In the genomic region with DNA sequence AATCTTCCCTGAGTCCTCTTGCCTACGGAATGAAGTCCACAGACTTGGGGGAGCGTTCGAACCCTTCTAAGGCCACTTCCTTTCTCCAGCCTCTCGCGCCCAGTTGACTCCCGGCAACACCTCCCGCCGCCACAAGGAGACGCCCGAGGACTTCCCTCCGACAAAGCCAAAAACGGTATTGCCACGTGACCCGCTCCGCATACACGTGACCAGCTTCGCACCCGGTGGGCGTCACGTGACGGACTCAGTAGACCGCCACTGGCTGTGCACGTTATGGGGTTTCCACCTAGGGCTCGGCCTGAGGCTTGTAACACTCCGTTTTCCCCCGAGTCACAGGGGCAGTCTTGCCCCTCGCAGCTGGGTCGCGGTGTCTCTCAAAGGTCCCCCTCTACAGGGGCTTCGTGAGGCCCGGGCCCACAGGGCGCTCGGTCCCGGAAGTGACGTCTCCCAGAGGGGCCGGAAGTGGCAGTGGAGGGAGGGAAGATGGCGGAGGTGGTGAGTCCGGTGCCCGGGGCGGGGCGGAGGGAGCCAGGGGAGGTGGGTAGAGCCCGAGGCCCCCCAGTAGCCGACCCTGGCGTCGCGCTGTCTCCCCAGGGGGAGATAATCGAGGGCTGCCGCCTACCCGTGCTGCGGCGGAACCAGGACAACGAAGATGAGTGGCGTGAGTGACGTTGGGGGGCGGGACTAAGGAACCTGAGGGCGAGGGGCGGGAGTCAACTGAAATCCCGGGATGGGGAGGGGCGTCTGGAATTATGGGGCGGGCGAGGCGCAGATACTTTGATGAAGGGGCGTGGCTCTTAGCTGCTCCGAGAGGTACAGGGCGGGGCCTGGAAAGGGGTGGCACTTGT, we compare ENCODE assay signal across 1 cellular context.
TF ChIP-seq lines count a peak whose summit lies in the region.

Gene KAT5 (plus strand): TSS at position 468 of the 848 bp plus-strand sequence. CDS start 16 bp downstream, at position 484.

TF ChIP-seq in HepG2, 621 proteins besides CTCF, POLR2A, EP300 and RAD21 (continued from another document and continues in another):
- TF ChIP-seq HNF1A (IDR thresholded peaks at IDR 0.05; ENCODE audit: low read depth) = no peak; the same call in 1 of the 2 replicates
- TF ChIP-seq HNF1A (CRISPR knock-in tag; IDR thresholded peaks at IDR 0.05; ENCODE audit: borderline replicate concordance) = peak; percentile 47; the same call in 1 of the 2 replicates
- peak; percentile 75; the same call in 1 of the 2 replicates for TF ChIP-seq ZNF639 (CRISPR knock-in tag; conservative IDR thresholded peaks at IDR 0.05)
- TF ChIP-seq, protein P1, sequence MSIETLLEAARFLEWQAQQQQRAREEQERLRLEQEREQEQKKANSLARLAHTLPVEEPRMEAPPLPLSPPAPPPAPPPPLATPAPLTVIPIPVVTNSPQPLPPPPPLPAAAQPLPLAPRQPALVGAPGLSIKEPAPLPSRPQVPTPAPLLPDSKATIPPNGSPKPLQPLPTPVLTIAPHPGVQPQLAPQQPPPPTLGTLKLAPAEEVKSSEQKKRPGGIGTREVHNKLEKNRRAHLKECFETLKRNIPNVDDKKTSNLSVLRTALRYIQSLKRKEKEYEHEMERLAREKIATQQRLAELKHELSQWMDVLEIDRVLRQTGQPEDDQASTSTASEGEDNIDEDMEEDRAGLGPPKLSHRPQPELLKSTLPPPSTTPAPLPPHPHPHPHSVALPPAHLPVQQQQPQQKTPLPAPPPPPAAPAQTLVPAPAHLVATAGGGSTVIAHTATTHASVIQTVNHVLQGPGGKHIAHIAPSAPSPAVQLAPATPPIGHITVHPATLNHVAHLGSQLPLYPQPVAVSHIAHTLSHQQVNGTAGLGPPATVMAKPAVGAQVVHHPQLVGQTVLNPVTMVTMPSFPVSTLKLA (IDR thresholded peaks at IDR 0.05) = peak; percentile 100
- TF ChIP-seq TFE3 (CRISPR knock-in tag; IDR thresholded peaks at IDR 0.05) = peak; percentile 99
- TF ChIP-seq ZNF597 (CRISPR knock-in tag; IDR thresholded peaks at IDR 0.05) = no peak
- peak; percentile 9; the same call in 1 of the 2 replicates for TF ChIP-seq ZNF629 (CRISPR knock-in tag; conservative IDR thresholded peaks at IDR 0.05)
- TF ChIP-seq HDAC6 (IDR thresholded peaks at IDR 0.05; ENCODE audit: low read depth, low read length) = no peak
- TF ChIP-seq MYPOP (CRISPR knock-in tag; IDR thresholded peaks at IDR 0.05) = peak; percentile 95
- TF ChIP-seq TOPORS (CRISPR knock-in tag; IDR thresholded peaks at IDR 0.05) = peak; percentile 88; the same call in 1 of the 2 replicates
- TF ChIP-seq, protein P2, sequence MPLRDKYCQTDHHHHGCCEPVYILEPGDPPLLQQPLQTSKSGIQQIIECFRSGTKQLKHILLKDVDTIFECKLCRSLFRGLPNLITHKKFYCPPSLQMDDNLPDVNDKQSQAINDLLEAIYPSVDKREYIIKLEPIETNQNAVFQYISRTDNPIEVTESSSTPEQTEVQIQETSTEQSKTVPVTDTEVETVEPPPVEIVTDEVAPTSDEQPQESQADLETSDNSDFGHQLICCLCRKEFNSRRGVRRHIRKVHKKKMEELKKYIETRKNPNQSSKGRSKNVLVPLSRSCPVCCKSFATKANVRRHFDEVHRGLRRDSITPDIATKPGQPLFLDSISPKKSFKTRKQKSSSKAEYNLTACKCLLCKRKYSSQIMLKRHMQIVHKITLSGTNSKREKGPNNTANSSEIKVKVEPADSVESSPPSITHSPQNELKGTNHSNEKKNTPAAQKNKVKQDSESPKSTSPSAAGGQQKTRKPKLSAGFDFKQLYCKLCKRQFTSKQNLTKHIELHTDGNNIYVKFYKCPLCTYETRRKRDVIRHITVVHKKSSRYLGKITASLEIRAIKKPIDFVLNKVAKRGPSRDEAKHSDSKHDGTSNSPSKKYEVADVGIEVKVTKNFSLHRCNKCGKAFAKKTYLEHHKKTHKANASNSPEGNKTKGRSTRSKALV (CRISPR knock-in tag; IDR thresholded peaks at IDR 0.05) = 0 out of 2 replicates have a peak, but pooled peaks have one; percentile 59
- TF ChIP-seq RBM39 (IDR thresholded peaks at IDR 0.05; ENCODE audit: low read depth, low read length, poor library complexity, severe bottlenecking) = peak; percentile 88
- no peak for TF ChIP-seq FOXO4 (CRISPR knock-in tag; conservative IDR thresholded peaks at IDR 0.05)
- TF ChIP-seq PTBP1 (IDR thresholded peaks at IDR 0.05; ENCODE audit: low read depth, low read length, poor library complexity, severe bottlenecking) = no peak
- TF ChIP-seq ZNF569 (CRISPR knock-in tag; IDR thresholded peaks at IDR 0.05; ENCODE audit: borderline replicate concordance) = no peak; the same call in 1 of the 2 replicates
- TF ChIP-seq, protein P3, sequence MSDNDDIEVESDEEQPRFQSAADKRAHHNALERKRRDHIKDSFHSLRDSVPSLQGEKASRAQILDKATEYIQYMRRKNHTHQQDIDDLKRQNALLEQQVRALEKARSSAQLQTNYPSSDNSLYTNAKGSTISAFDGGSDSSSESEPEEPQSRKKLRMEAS (IDR thresholded peaks at IDR 0.05) = peak; percentile 98
- TF ChIP-seq, protein P4, sequence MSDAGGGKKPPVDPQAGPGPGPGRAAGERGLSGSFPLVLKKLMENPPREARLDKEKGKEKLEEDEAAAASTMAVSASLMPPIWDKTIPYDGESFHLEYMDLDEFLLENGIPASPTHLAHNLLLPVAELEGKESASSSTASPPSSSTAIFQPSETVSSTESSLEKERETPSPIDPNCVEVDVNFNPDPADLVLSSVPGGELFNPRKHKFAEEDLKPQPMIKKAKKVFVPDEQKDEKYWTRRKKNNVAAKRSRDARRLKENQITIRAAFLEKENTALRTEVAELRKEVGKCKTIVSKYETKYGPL (CRISPR knock-in tag; IDR thresholded peaks at IDR 0.05) = 0 out of 2 replicates have a peak, but pooled peaks have one; percentile 15
- peak; percentile 92 for TF ChIP-seq DMAP1 (CRISPR knock-in tag; IDR thresholded peaks at IDR 0.05)
- TF ChIP-seq SPEN (CRISPR knock-in tag; IDR thresholded peaks at IDR 0.05; ENCODE audit: low read depth) = peak; percentile 99
- TF ChIP-seq, protein P5, sequence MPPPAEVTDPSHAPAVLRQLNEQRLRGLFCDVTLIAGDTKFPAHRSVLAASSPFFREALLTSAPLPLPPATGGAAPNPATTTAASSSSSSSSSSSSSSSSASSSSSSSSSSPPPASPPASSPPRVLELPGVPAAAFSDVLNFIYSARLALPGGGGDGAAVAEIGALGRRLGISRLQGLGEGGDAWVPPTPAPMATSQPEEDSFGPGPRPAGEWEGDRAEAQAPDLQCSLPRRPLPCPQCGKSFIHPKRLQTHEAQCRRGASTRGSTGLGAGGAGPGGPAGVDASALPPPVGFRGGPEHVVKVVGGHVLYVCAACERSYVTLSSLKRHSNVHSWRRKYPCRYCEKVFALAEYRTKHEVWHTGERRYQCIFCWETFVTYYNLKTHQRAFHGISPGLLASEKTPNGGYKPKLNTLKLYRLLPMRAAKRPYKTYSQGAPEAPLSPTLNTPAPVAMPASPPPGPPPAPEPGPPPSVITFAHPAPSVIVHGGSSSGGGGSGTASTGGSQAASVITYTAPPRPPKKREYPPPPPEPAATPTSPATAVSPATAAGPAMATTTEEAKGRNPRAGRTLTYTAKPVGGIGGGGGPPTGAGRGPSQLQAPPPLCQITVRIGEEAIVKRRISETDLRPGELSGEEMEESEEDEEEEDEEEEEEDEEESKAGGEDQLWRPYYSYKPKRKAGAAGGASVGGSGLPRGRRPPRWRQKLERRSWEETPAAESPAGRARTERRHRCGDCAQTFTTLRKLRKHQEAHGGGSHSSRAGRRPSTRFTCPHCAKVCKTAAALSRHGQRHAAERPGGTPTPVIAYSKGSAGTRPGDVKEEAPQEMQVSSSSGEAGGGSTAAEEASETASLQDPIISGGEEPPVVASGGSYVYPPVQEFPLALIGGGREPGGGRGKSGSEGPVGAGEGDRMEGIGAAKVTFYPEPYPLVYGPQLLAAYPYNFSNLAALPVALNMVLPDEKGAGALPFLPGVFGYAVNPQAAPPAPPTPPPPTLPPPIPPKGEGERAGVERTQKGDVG (CRISPR knock-in tag; IDR thresholded peaks at IDR 0.05; ENCODE audit: borderline replicate concordance) = peak; percentile 85; the same call in 1 of the 2 replicates
- peak; percentile 84 for TF ChIP-seq CBX1 (IDR thresholded peaks at IDR 0.05; ENCODE audit: low read depth)
- peak; percentile 95 for TF ChIP-seq IKZF4 (CRISPR knock-in tag; IDR thresholded peaks at IDR 0.05; ENCODE audit: borderline replicate concordance, low read depth, not compliant biosample characterization)
- TF ChIP-seq KAT7 (CRISPR knock-in tag; IDR thresholded peaks at IDR 0.05; ENCODE audit: borderline replicate concordance) = no peak
- peak; percentile 68; the same call in 1 of the 2 replicates for TF ChIP-seq ZNF460 (CRISPR knock-in tag; IDR thresholded peaks at IDR 0.05; ENCODE audit: borderline replicate concordance)
- peak; percentile 80; the same call in 1 of the 2 replicates for TF ChIP-seq ZNF788 (CRISPR knock-in tag; IDR thresholded peaks at IDR 0.05; ENCODE audit: borderline replicate concordance)
- TF ChIP-seq ZSCAN12 (CRISPR knock-in tag; IDR thresholded peaks at IDR 0.05) = peak; percentile 52; the same call in 1 of the 2 replicates
